Comparison of ENCODE assay signal across 27 cellular contexts in genomic region chr13:106310450-106310849, GRCh38.
"Had no signal": no experiment of that assay in that cellular context is flagged by ENCODE, and none has a peak within 500 bp of the region (broad histone marks: within the 10 kb centered on the region; RNA-seq: fewer than 3 reads in every experiment).

No MANE protein-coding gene starts in this region.

- H3K79me2 ChIP-seq: parathyroid adenoma had no signal

- H3K9me3 ChIP-seq: neutrophil, ovary, psoas muscle, right lobe of liver, sigmoid colon, stomach, thoracic aorta, thyroid gland, upper lobe of left lung, vagina had no signal

- H3K27me3 ChIP-seq: neutrophil, ovary, right lobe of liver, sigmoid colon, stomach, thyroid gland, tibial nerve, upper lobe of left lung, vagina had no signal

- H2AFZ ChIP-seq: parathyroid adenoma had no signal

- ATAC-seq: naive thymus-derived CD8-positive, alpha-beta T cell; natural killer cell treated with Interleukin-12 subunit alpha and Interleukin-12 subunit beta and Interleukin-15 and Interleukin-18, amount 100 ng/mL, for 72 hours; psoas muscle; right cardiac atrium; right lobe of liver; stimulated activated effector memory CD8-positive, alpha-beta T cell treated with anti-CD3 and anti-CD28 coated beads, Interleukin-12 subunit alpha, Interleukin-12 subunit beta, amount 100 ng/mL, for 72 hours; stimulated activated naive B cell treated with anti-CD40 and anti-IgM and Interleukin-4, amounts not matched to agents 10 μg/mL and 1 μg/mL and 100 μg/mL, for 72 hours had no signal

- DNase-seq: naive thymus-derived CD8-positive, alpha-beta T cell; nephron progenitor cell; nucleus accumbens; ovary; posterior cingulate gyrus; psoas muscle; right cardiac atrium; right lobe of liver; sigmoid colon; small intestine; stimulated activated CD4-positive, alpha-beta T cell treated with anti-CD3 and anti-CD28 coated beads, Interleukin-15, amount 100 ng/mL, for 24 hours; stimulated activated CD4-positive, alpha-beta T cell treated with anti-CD3 and anti-CD28 coated beads, Interleukin-2, amount 100 ng/mL, for 24 hours; stimulated activated CD4-positive, alpha-beta T cell treated with anti-CD3 and anti-CD28 coated beads, Interleukin-2, amount 100 ng/mL, for 48 hours; stimulated activated CD4-positive, alpha-beta T cell treated with anti-CD3 and anti-CD28 coated beads, Interleukin-4, amount 100 ng/mL, for 24 hours; stimulated activated naive B cell treated with anti-CD40 and anti-IgM and Interleukin-4, amounts not matched to agents 10 μg/mL and 1 μg/mL and 100 μg/mL, for 72 hours; stimulated activated naive CD4-positive, alpha-beta T cell treated with Interleukin-2 at 50 U/mL for 16 hours; stomach; thyroid gland; trophoblast cell; upper lobe of left lung had no signal

- H3K27ac ChIP-seq: neutrophil, ovary, parathyroid adenoma, psoas muscle, right lobe of liver, sigmoid colon, stomach, thoracic aorta, thyroid gland, tibial nerve, upper lobe of left lung, vagina had no signal

- H3K4me1 ChIP-seq: parathyroid adenoma, psoas muscle, right lobe of liver, sigmoid colon, stomach, thyroid gland, tibial nerve, upper lobe of left lung, vagina had no signal

- H3K36me3 ChIP-seq: neutrophil, ovary, right lobe of liver, sigmoid colon, stomach, thoracic aorta, thyroid gland, tibial nerve, upper lobe of left lung, vagina had no signal

- H3K9ac ChIP-seq: parathyroid adenoma had no signal

- H3K4me3 ChIP-seq: ovary, psoas muscle, right lobe of liver, sigmoid colon, stomach, thoracic aorta, thyroid gland, tibial nerve, upper lobe of left lung, vagina had no signal
